Comparison of ENCODE assay signal across 10 cellular contexts in the genomic region with DNA sequence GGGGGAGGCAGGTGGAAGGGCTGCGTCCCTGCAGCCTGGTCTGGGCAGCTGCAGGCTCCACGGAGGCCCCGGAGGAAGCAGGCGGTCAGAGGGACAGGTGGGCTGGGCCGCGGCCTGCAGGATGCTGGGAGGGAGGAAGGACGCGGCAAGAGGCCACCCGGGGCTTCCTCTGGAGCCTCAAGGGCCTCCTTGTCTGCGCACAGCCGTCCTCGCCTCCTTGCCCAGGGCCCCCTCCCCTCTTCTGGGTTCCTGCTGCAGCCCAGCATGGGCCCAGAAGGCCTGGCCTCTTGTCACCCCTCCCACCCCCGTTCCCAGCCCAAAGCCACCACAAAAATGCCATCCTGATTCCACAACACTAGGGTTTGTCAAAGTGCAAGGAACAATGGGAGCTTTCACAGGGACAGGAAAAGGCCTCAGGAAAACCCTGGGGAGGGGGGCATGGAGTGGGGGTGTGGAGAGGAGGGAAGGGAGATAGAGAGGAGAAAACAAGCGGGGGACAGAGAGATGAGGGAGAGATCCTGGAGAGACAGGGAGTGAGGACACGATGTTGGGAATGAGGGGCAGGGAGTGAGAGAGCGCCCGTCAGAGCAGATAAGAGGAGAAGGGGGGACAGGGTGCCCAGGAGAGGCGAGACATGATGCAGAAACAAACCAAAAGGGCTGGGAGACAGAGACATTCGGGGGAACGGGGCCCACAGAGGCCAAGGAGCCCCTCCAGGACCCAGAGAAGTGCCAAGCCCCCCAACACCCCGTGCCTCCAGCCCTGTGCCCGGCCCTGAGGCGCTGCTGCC. TPM values are rescaled to one million over a fixed set of nuclear protein-coding genes. Genes with fewer than 3 reads are reported as not detected.
DNase-seq lines count a peak whose midpoint lies in the region; ATAC-seq, FAIRE-seq and TF ChIP-seq lines count a peak whose summit lies in the region.
"Had no signal": no experiment of that assay in that cellular context is flagged by ENCODE, and none has a peak within 500 bp of the region (broad histone marks: within the 10 kb centered on the region; RNA-seq: fewer than 3 reads in every experiment).

No MANE protein-coding gene starts in this region.

- H4K20me1 ChIP-seq in endothelial cell of umbilical vein (replicated peaks; ENCODE audit: control insufficient read depth, extremely low read depth, insufficient read depth, low read length): no peaks in the 10 kb centered on the region

- POLR2A ChIA-PET in endothelial cell of umbilical vein (lab: Charles Lee): no interaction called here
- POLR2A ChIA-PET in activated CD4-positive, alpha-beta memory T cell treated with anti-CD3 and anti-CD28 coated beads for 36 hours (lab: Charles Lee): no interaction called here

- H3K36me3 ChIP-seq in endothelial cell of umbilical vein (ENCODE audit: control insufficient read depth in 2 of 2, extremely low read depth in 1 of 2, insufficient read depth in 2 of 2, low read length in 2 of 2) (no peaks in the 10 kb centered on the region), lower lobe of right lung (no peaks in the 10 kb centered on the region), suprapubic skin (no peaks in the 10 kb centered on the region)
- H3K36me3 ChIP-seq: HAP-1 had no signal

- H3K27me3 ChIP-seq in endothelial cell of umbilical vein (ENCODE audit: control insufficient read depth in 2 of 2, insufficient read depth in 2 of 2, low read length in 2 of 2) (no peaks in the 10 kb centered on the region), lower lobe of right lung (ENCODE audit: low read depth) (no peaks in the 10 kb centered on the region), suprapubic skin (no peaks in the 10 kb centered on the region)

- peak; percentile 64 for DNase-seq in NB4 (ENCODE audit: low read depth)
- DNase-seq in endothelial cell of umbilical vein (ENCODE audit: low read depth, low spot score): peak; percentile 34
- peak; percentile 57 for DNase-seq in lower lobe of right lung
- peak in 1 of 2 donors; percentile 70 for DNase-seq in suprapubic skin (ENCODE audit: low spot score in 2 of 2)
- no peak for DNase-seq in AG08396 (ENCODE audit: low spot score)
- no peak for DNase-seq in activated CD4-positive, alpha-beta memory T cell treated with anti-CD3 and anti-CD28 coated beads for 36 hours
- DNase-seq in NCI-H2081 treated with DMSO at 0.1 percent for 48 hours (lab: John Stamatoyannopoulos, UW): no peak
- DNase-seq in middle frontal gyrus (ENCODE audit: extremely low spot score, low spot score): no peak
- DNase-seq: activated gamma-delta T cell had no signal

- no peak for TF ChIP-seq POLR2A in NB4 (IDR thresholded peaks at IDR 0.05; ENCODE audit: extremely low read depth, insufficient read length)
- TF ChIP-seq POLR2A in endothelial cell of umbilical vein (IDR thresholded peaks at IDR 0.05; ENCODE audit: low read depth, low read length): no peak
- no peak for TF ChIP-seq POLR2A in suprapubic skin (IDR thresholded peaks at IDR 0.05)

- ATAC-seq in lower lobe of right lung: peak in 1 of 2 donors; percentile 2

- CTCF ChIA-PET in endothelial cell of umbilical vein (lab: Charles Lee): interaction anchor here (0.9 to 1.5 kb wide), 2 partner anchors 29 to 64 kb away, joined by 3 to 9 read pairs; no protein-coding TSS in a partner anchor
- CTCF ChIA-PET in activated CD4-positive, alpha-beta memory T cell treated with anti-CD3 and anti-CD28 coated beads for 36 hours (lab: Charles Lee): no interaction called here

- no peak for TF ChIP-seq CTCF in NB4 (IDR thresholded peaks at IDR 0.05; ENCODE audit: low read depth, low read length)
- no peak for TF ChIP-seq CTCF in endothelial cell of umbilical vein (IDR thresholded peaks at IDR 0.05; ENCODE audit: extremely low read depth in 1 of 2, insufficient read depth in 1 of 2, low read depth in 1 of 2, low read length in 2 of 2)
- no peak for TF ChIP-seq CTCF in lower lobe of right lung (IDR thresholded peaks at IDR 0.05)
- no peak for TF ChIP-seq CTCF in suprapubic skin (IDR thresholded peaks at IDR 0.05)

- no TSS peak for BruUV-seq in endothelial cell of umbilical vein (replicated peaks; lab: Mats Ljungman, UMichigan)

- no peaks in the 10 kb centered on the region for H3K9me1 ChIP-seq in endothelial cell of umbilical vein (replicated peaks; ENCODE audit: control insufficient read depth, extremely low read depth, insufficient read depth, low read length)

- no peaks in the 10 kb centered on the region for H3K79me2 ChIP-seq in endothelial cell of umbilical vein (ENCODE audit: control insufficient read depth, insufficient read depth, low read length)

- peak overlapping the region; percentile 63 for H2AFZ ChIP-seq in endothelial cell of umbilical vein (ENCODE audit: low read depth, low read length)

- no peaks in the 10 kb centered on the region for H3K4me1 Mint-ChIP-seq in activated CD4-positive, alpha-beta memory T cell treated with anti-CD3 and anti-CD28 coated beads for 36 hours (ENCODE audit: low read depth)

- no peak overlapping the region for H3K4me2 ChIP-seq in endothelial cell of umbilical vein (ENCODE audit: insufficient read depth, low read length)

- TF ChIP-seq EP300 in suprapubic skin (IDR thresholded peaks at IDR 0.05): no peak

- H3K4me1 ChIP-seq in endothelial cell of umbilical vein (ENCODE audit: control insufficient read depth, extremely low read depth, insufficient read depth, low read length) (peaks cover 26% of the 10 kb centered on the region), lower lobe of right lung (peaks cover 100% of the 10 kb centered on the region), suprapubic skin (peaks cover 90% of the 10 kb centered on the region)

- H3K9me3 ChIP-seq in endothelial cell of umbilical vein (replicated peaks; ENCODE audit: control insufficient read depth, insufficient read depth, low read length): no peaks in the 10 kb centered on the region
- no peaks in the 10 kb centered on the region for H3K9me3 ChIP-seq in lower lobe of right lung
- no peaks in the 10 kb centered on the region for H3K9me3 ChIP-seq in suprapubic skin
- H3K9me3 ChIP-seq: HAP-1 had no signal

- H3K9ac ChIP-seq in endothelial cell of umbilical vein (replicated peaks; ENCODE audit: extremely low read depth, insufficient read depth, low read length): no peak overlapping the region

- no peak overlapping the region for H3K27ac ChIP-seq in endothelial cell of umbilical vein (ENCODE audit: insufficient read depth, low read depth, low read length)
- H3K27ac ChIP-seq in lower lobe of right lung: peak overlapping the region; percentile 82
- peak overlapping the region; percentile 88 for H3K27ac ChIP-seq in suprapubic skin

- WGBS in suprapubic skin: 35% methylated on average over 11 of the region's 23 CpGs

- no peaks in the 10 kb centered on the region for H3K36me3 Mint-ChIP-seq in activated CD4-positive, alpha-beta memory T cell treated with anti-CD3 and anti-CD28 coated beads for 36 hours

- no peaks in the 10 kb centered on the region for H3K9me3 Mint-ChIP-seq in activated CD4-positive, alpha-beta memory T cell treated with anti-CD3 and anti-CD28 coated beads for 36 hours

- no peak overlapping the region for H3K4me3 Mint-ChIP-seq in activated CD4-positive, alpha-beta memory T cell treated with anti-CD3 and anti-CD28 coated beads for 36 hours

- no peaks in the 10 kb centered on the region for H3K27me3 Mint-ChIP-seq in activated CD4-positive, alpha-beta memory T cell treated with anti-CD3 and anti-CD28 coated beads for 36 hours

- no peak overlapping the region for H3K4me3 ChIP-seq in NB4 (ENCODE audit: low read depth, low read length)
- no peak overlapping the region for H3K4me3 ChIP-seq in endothelial cell of umbilical vein (replicated peaks in 1 of 3; ENCODE audit: insufficient read depth in 1 of 3, low read depth in 1 of 3, low read length in 3 of 3)
- H3K4me3 ChIP-seq in lower lobe of right lung: peak overlapping the region; percentile 7
- peak overlapping the region; percentile 18 for H3K4me3 ChIP-seq in suprapubic skin
- H3K4me3 ChIP-seq: HAP-1 had no signal

- H3K27ac Mint-ChIP-seq in activated CD4-positive, alpha-beta memory T cell treated with anti-CD3 and anti-CD28 coated beads for 36 hours: no peak overlapping the region

- peak; percentile 77 for FAIRE-seq in endothelial cell of umbilical vein (lab: Jason Lieb, UNC)

- dilution Hi-C loops in endothelial cell of umbilical vein (cut with MboI; ENCODE audit: extremely low pct_ligation_motif_present, low sequenced_read_pairs): no loop called here

- intact Hi-C loops in endothelial cell of umbilical vein (cut with micrococcal nuclease): loop anchor here (1.0 to 5.0 kb wide), 2 partner anchors 41 to 56 kb away; partner anchors contain the start of gene PPIF
- intact Hi-C loops in lower lobe of right lung (cut with DNase I): no loop called here
- intact Hi-C loops in activated CD4-positive, alpha-beta memory T cell treated with anti-CD3 and anti-CD28 coated beads for 36 hours (cut with micrococcal nuclease): no loop called here

TF ChIP-seq in endothelial cell of umbilical vein, 7 proteins besides CTCF, POLR2A, EP300 and RAD21 (continues in another document):
- no peak for TF ChIP-seq EZH2 (IDR thresholded peaks at IDR 0.05; ENCODE audit: borderline replicate concordance, low read depth, low read length, severe bottlenecking)

RNA-seq across cellular contexts. Expression of gene ZCCHC24, which starts 41.8 kb away (rescaled TPM):
- total RNA-seq in endothelial cell of umbilical vein: 5.7 and 8.4 TPM in 2 replicates
- 4.7 and 5.2 TPM in 2 replicates for polyA plus RNA-seq in endothelial cell of umbilical vein
- 4.5 and 4.6 TPM in 2 replicates for polyA plus RNA-seq in endothelial cell of umbilical vein (2011; cell fraction: cytosol; rRNA removed)
- 2.9 and 3.2 TPM in 2 replicates for polyA plus RNA-seq in endothelial cell of umbilical vein (2011; cell fraction: nucleus; rRNA removed)
- 3.6 and 6.8 TPM in 2 replicates for polyA plus RNA-seq in endothelial cell of umbilical vein (2012)
- polyA minus RNA-seq in endothelial cell of umbilical vein: 6.0 and 6.3 TPM in 2 replicates
- 2.6 TPM for polyA minus RNA-seq in endothelial cell of umbilical vein (2011; cell fraction: cytosol; rRNA and poly(A)+ RNA removed)
- polyA minus RNA-seq in endothelial cell of umbilical vein (2011; cell fraction: nucleus; rRNA and poly(A)+ RNA removed): 1.9 and 2.9 TPM in 2 replicates
- 34.7 TPM for total RNA-seq in lower lobe of right lung
- 10 to 100 TPM in 2 of 4 donors, 1 to 10 TPM in 2; 8.9 to 17.3 (median 12.8) TPM for total RNA-seq in suprapubic skin
- under 1 TPM; 0.77 to 1.00 TPM for total RNA-seq in activated CD4-positive, alpha-beta memory T cell treated with anti-CD3 and anti-CD28 coated beads for 36 hours

RNA-seq across cellular contexts. Expression of gene PPIF, which starts 56.4 kb away (rescaled TPM):
- total RNA-seq in endothelial cell of umbilical vein: 42.7 and 51.2 TPM in 2 replicates
- 38.7 and 50.7 TPM in 2 replicates for polyA plus RNA-seq in endothelial cell of umbilical vein
- 73.6 and 86.3 TPM in 2 replicates for polyA plus RNA-seq in endothelial cell of umbilical vein (2011; cell fraction: cytosol; rRNA removed)
- polyA plus RNA-seq in endothelial cell of umbilical vein (2011; cell fraction: nucleus; rRNA removed): 59.8 and 66.8 TPM in 2 replicates
- 60.9 and 70.8 TPM in 2 replicates for polyA plus RNA-seq in endothelial cell of umbilical vein (2012)
- 40.4 and 49.0 TPM in 2 replicates for polyA minus RNA-seq in endothelial cell of umbilical vein
- polyA minus RNA-seq in endothelial cell of umbilical vein (2011; cell fraction: cytosol; rRNA and poly(A)+ RNA removed): 79.4 TPM
- 27.5 and 31.9 TPM in 2 replicates for polyA minus RNA-seq in endothelial cell of umbilical vein (2011; cell fraction: nucleus; rRNA and poly(A)+ RNA removed)
- total RNA-seq in lower lobe of right lung: 28.5 TPM
- 10 to 100 TPM; 41.0 to 92.8 (median 71.1) TPM for total RNA-seq in suprapubic skin
- 10 to 100 TPM; 87.2 to 94.0 TPM for total RNA-seq in activated CD4-positive, alpha-beta memory T cell treated with anti-CD3 and anti-CD28 coated beads for 36 hours

Comparison
In these comparisons a context has a peak if more than half of its experiments do, and no peak if none do; other contexts are left out.
1. DNase-seq: peak in NB4 (single experiment), endothelial cell of umbilical vein (single experiment) and lower lobe of right lung (single experiment); none in AG08396 (single experiment), activated CD4-positive, alpha-beta memory T cell treated with anti-CD3 and anti-CD28 coated beads for 36 hours (single experiment), NCI-H2081 treated with DMSO at 0.1 percent for 48 hours (single experiment) and middle frontal gyrus (single experiment).
2. H3K4me3 ChIP-seq: peak in lower lobe of right lung (single experiment) and suprapubic skin (single experiment); none in NB4 (single experiment) and endothelial cell of umbilical vein (0 of 3).